ENCODE assay signal across 8 cellular contexts in the genomic region with DNA sequence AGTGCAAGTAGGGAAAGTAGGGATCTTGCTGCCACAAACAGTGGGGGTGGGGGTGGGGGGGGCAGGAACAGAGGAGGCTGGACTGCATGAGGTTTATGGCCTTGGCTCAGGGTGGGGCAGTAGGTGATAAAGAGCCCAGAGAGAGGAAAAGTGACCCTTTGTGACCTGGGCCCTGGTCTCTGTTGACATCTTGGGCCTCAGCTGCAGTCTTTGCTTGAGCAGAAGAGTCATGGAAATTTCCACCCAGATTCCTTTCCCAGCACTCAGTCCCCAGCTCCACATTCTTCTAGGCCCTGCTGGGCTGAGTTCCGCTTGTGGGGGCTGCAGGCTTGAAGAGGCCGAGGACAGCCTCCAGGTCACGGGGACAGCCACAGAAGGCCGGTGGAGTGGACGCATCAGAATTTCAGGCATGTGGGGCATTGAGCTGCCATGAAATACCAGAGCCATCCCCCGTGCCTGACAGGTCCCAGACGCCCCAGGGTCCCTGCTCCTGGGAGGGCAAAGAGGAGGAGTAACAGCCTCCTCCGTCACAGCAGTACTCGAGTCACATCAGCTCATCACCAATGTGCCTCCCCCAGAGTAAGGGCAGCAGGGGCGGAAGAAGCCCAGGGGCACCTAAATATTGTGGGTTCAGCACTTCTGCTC. TPM values are rescaled to one million over a fixed set of nuclear protein-coding genes. Genes with fewer than 3 reads are reported as not detected.
DNase-seq lines count a peak whose midpoint lies in the region; ATAC-seq, FAIRE-seq and TF ChIP-seq lines count a peak whose summit lies in the region.

No MANE protein-coding gene starts in this region.

- H3K9me3 ChIP-seq in HepG2 (ENCODE audit: low read length), result no peaks in the 10 kb centered on the region

- H3K27ac ChIP-seq in HepG2 (ENCODE audit: extremely low read length, insufficient read depth, low read length), result peak overlapping the region; percentile 88

- peak in 1 of 2 experiments; percentile 48; a peak in 2 of 4 replicates for TF ChIP-seq POLR2A in HepG2 (IDR thresholded peaks at IDR 0.05; ENCODE audit: insufficient read depth in 1 of 2, low read depth in 2 of 2, low read length in 2 of 2)

- no peaks in the 10 kb centered on the region for H3K27me3 ChIP-seq in HepG2 (ENCODE audit: control insufficient read depth in 1 of 2, insufficient read depth in 2 of 2, low read length in 2 of 2)

- no peak for TF ChIP-seq CTCF in HepG2 (CRISPR knock-in tag; IDR thresholded peaks at IDR 0.05)

- H3K4me1 ChIP-seq in HepG2 (ENCODE audit: insufficient read depth, low read length), result peaks cover 97% of the 10 kb centered on the region

- no peak for TF ChIP-seq RAD21 in HepG2 (CRISPR knock-in tag; IDR thresholded peaks at IDR 0.05)

- WGBS in HepG2 (ENCODE audit: low lambda C conversion rate), result 0% methylated on average over 3 of the region's 10 CpGs

- POLR2A ChIA-PET in HepG2 (lab: Yijun Ruan, JAX), result interaction anchor here (1.0 to 27.3 kb wide), 13 partner anchors 14 to 308 kb away, joined by 3 to 1590 read pairs (median 3); partner anchors contain the start of genes CAPN1, DPF2, MALAT1 and NEAT1

- H3K4me2 ChIP-seq in HepG2 (ENCODE audit: low read depth, low read length), result peak overlapping the region; percentile 91

- no peak overlapping the region for H2AFZ ChIP-seq in HepG2 (ENCODE audit: low read length)

- ATAC-seq in HepG2, result peak; percentile 51

- DNase-seq in HT1080 (ENCODE audit: low read depth), result peak; percentile 35
- DNase-seq in cerebellum (ENCODE audit: low spot score), result peak; percentile 80
- DNase-seq in HepG2 (ENCODE audit: low spot score), result peak; percentile 84
- peak; percentile 71 for DNase-seq in superior temporal gyrus (ENCODE audit: extremely low spot score)
- DNase-seq in cortex of kidney (lab: John Stamatoyannopoulos, UW), result no peak
- no peak for DNase-seq in central memory CD4-positive, alpha-beta T cell
- no peak for DNase-seq in HPDE6-E6E7 (ENCODE audit: extremely low spot score)
- no peak for DNase-seq in activated CD4-positive, alpha-beta T cell treated with anti-CD3 and anti-CD28 coated beads for 48 hours

- no peaks in the 10 kb centered on the region for H3K79me2 ChIP-seq in HepG2 (ENCODE audit: insufficient read depth, low read length)

- H4K20me1 ChIP-seq in HepG2 (ENCODE audit: insufficient read depth, low read length), result no peaks in the 10 kb centered on the region

- in situ Hi-C loops in HepG2 (cut with HindIII; ENCODE audit: extremely low pct_ligation_motif_present, low pct_unique_long_range_greater_than_20kb), result no loop called here

- H3K36me3 ChIP-seq in HepG2 (replicated peaks in 1 of 2; ENCODE audit: control insufficient read depth in 1 of 2, insufficient read depth in 2 of 2, low read length in 2 of 2), result no peaks in the 10 kb centered on the region

- BruUV-seq in HepG2 (replicated peaks; lab: Mats Ljungman, UMichigan), result no TSS peak

- CTCF ChIA-PET in HepG2 (lab: Yijun Ruan, JAX; ENCODE audit: low intra/inter-chr PET ratio, low total read pairs), result no interaction called here

- peak overlapping the region; percentile 89 for H3K9ac ChIP-seq in HepG2 (ENCODE audit: insufficient read depth, low read depth, low read length)

- peak overlapping the region; percentile 24 to 72 (median 56) for H3K4me3 ChIP-seq in HepG2 (replicated peaks in 1 of 3; ENCODE audit: insufficient read depth in 1 of 3, low read depth in 2 of 3, low read length in 3 of 3)

- intact Hi-C loops in HepG2 (cut with micrococcal nuclease; ENCODE audit: unreplicated experiment), result no loop called here

- TF ChIP-seq EP300 in HepG2 (IDR thresholded peaks at IDR 0.05; ENCODE audit: low read depth in 2 of 2, low read length in 2 of 2) (peak in 1 of 2 experiments; percentile 81; a peak in 2 of 4 replicates), HepG2 (CRISPR knock-in tag; IDR thresholded peaks at IDR 0.05; ENCODE audit: borderline replicate concordance) (peak; percentile 54; the same call in 1 of the 2 replicates)

- peak; percentile 81 for FAIRE-seq in HepG2 (lab: Jason Lieb, UNC)

TF ChIP-seq in HepG2, 621 proteins besides CTCF, POLR2A, EP300 and RAD21 (continues in another document):
- 0 out of 2 replicates have a peak, but pooled peaks have one; percentile 10 for TF ChIP-seq REL (CRISPR knock-in tag; conservative IDR thresholded peaks at IDR 0.05)
- peak; percentile 75; the same call in 1 of the 2 replicates for TF ChIP-seq RXRA (CRISPR knock-in tag; IDR thresholded peaks at IDR 0.05)
- no peak for TF ChIP-seq ZNF253 (CRISPR knock-in tag; IDR thresholded peaks at IDR 0.05; ENCODE audit: borderline replicate concordance)
- no peak for TF ChIP-seq ZNF883 (CRISPR knock-in tag; IDR thresholded peaks at IDR 0.05; ENCODE audit: not compliant biosample characterization)
- TF ChIP-seq TCF12 (IDR thresholded peaks at IDR 0.05), result no peak
- TF ChIP-seq TCF12 (CRISPR knock-in tag; IDR thresholded peaks at IDR 0.05), result no peak
- TF ChIP-seq SOX5 (CRISPR knock-in tag; IDR thresholded peaks at IDR 0.05; ENCODE audit: borderline replicate concordance), result peak; percentile 13; the same call in 1 of the 2 replicates
- TF ChIP-seq CBFB (CRISPR knock-in tag; IDR thresholded peaks at IDR 0.05), result peak; percentile 35; the same call in 1 of the 2 replicates
- TF ChIP-seq KLF9 (CRISPR knock-in tag; IDR thresholded peaks at IDR 0.05; ENCODE audit: low read depth), result no peak
- no peak for TF ChIP-seq RFXANK (CRISPR knock-in tag; IDR thresholded peaks at IDR 0.05)
- TF ChIP-seq ZNF816 (CRISPR knock-in tag; IDR thresholded peaks at IDR 0.05; ENCODE audit: borderline replicate concordance), result no peak
- TF ChIP-seq ZNF160 (CRISPR knock-in tag; IDR thresholded peaks at IDR 0.05), result no peak
- TF ChIP-seq RCOR2 (CRISPR knock-in tag; IDR thresholded peaks at IDR 0.05), result 0 out of 2 replicates have a peak, but pooled peaks have one; percentile 10
- TF ChIP-seq ZNF234 (CRISPR knock-in tag; conservative IDR thresholded peaks at IDR 0.05), result no peak
- no peak; the same call in 1 of the 2 replicates for TF ChIP-seq ZNF552 (CRISPR knock-in tag; IDR thresholded peaks at IDR 0.05; ENCODE audit: borderline replicate concordance)

RNA-seq across cellular contexts. Expression of gene MALAT1, which starts 9.7 kb away (rescaled TPM):
- total RNA-seq in HT1080 (2014; rRNA removed; shearing (Covaris generic)), result 433 and 571 TPM in 2 replicates
- polyA plus RNA-seq in HT1080 (2015; cell fraction: cytosol; rRNA removed), result 14.7 and 23.6 TPM in 2 replicates
- 703 and 1,083 TPM in 2 replicates for polyA plus RNA-seq in HT1080 (2015; cell fraction: nucleus; rRNA removed)
- total RNA-seq in cerebellum (17,703 TPM), HepG2 (2016; rRNA removed; fragmentation: Illumina TruSeq; extraction: Trizol) (302 and 1,237 TPM in 2 replicates)
- 281 and 317 TPM in 2 replicates for total RNA-seq in HepG2 (2016; cell fraction: cytosol; rRNA removed; fragmentation: Illumina TruSeq; extraction: Trizol; ENCODE audit: low read depth)
- 283 and 1,071 TPM in 2 replicates for total RNA-seq in HepG2 (2016; cell fraction: insoluble cytoplasmic fraction; rRNA removed; fragmentation: Illumina TruSeq; extraction: Trizol)
- total RNA-seq in HepG2 (2016; cell fraction: membrane; rRNA removed; fragmentation: Illumina TruSeq; extraction: Trizol), result 241 and 289 TPM in 2 replicates
- total RNA-seq in HepG2 (2016; cell fraction: nucleus; rRNA removed; fragmentation: Illumina TruSeq; extraction: Trizol), result 8,751 and 9,202 TPM in 2 replicates
- polyA plus RNA-seq in HepG2 (2011; rRNA removed), result 143 and 217 TPM in 2 replicates
- 13.0 and 14.3 TPM in 2 replicates for polyA plus RNA-seq in HepG2 (2011; cell fraction: cytosol; rRNA removed)
- 1,021 and 1,816 TPM in 2 replicates for polyA plus RNA-seq in HepG2 (2011; cell fraction: nucleus; rRNA removed)
- 177 and 330 TPM in 2 replicates for polyA plus RNA-seq in HepG2 (2012)
- 1.1 and 1.4 TPM in 2 replicates for polyA plus RNA-seq in HepG2 (2016; cell fraction: cytosol; fragmentation: Illumina TruSeq; extraction: Trizol; ENCODE audit: low read depth)
- 3.9 and 6.5 TPM in 2 replicates for polyA plus RNA-seq in HepG2 (2016; cell fraction: insoluble cytoplasmic fraction; fragmentation: Illumina TruSeq; extraction: Trizol; ENCODE audit: low read depth)
- polyA plus RNA-seq in HepG2 (2016; cell fraction: membrane; fragmentation: Illumina TruSeq; extraction: Trizol; ENCODE audit: low read depth), result 1.8 and 10.3 TPM in 2 replicates
- 153 and 182 TPM in 2 replicates for polyA plus RNA-seq in HepG2 (2016; cell fraction: nucleus; fragmentation: Illumina TruSeq; extraction: Trizol; ENCODE audit: insufficient read depth, low read depth)
- polyA minus RNA-seq in HepG2 (2011; rRNA and poly(A)+ RNA removed; ENCODE audit: low replicate concordance), result 900 and 8,115 TPM in 2 replicates
- 295 and 335 TPM in 2 replicates for polyA minus RNA-seq in HepG2 (2011; cell fraction: cytosol; rRNA and poly(A)+ RNA removed)
- polyA minus RNA-seq in HepG2 (2011; cell fraction: nucleus; rRNA and poly(A)+ RNA removed), result 13,373 and 18,071 TPM in 2 replicates

RNA-seq across cellular contexts. Expression of gene SCYL1, which starts 35.7 kb away (rescaled TPM):
- total RNA-seq in HT1080 (2014; rRNA removed; shearing (Covaris generic)), result 66.6 and 67.0 TPM in 2 replicates
- polyA plus RNA-seq in HT1080 (2015; cell fraction: cytosol; rRNA removed), result 50.5 and 57.6 TPM in 2 replicates
- polyA plus RNA-seq in HT1080 (2015; cell fraction: nucleus; rRNA removed), result 50.7 and 62.7 TPM in 2 replicates
- 30.7 TPM for total RNA-seq in cerebellum
- total RNA-seq in HepG2 (2016; rRNA removed; fragmentation: Illumina TruSeq; extraction: Trizol), result 61.7 and 65.9 TPM in 2 replicates
- 25.8 and 30.8 TPM in 2 replicates for total RNA-seq in HepG2 (2016; cell fraction: cytosol; rRNA removed; fragmentation: Illumina TruSeq; extraction: Trizol; ENCODE audit: low read depth)
- 61.5 and 71.8 TPM in 2 replicates for total RNA-seq in HepG2 (2016; cell fraction: insoluble cytoplasmic fraction; rRNA removed; fragmentation: Illumina TruSeq; extraction: Trizol)
- total RNA-seq in HepG2 (2016; cell fraction: membrane; rRNA removed; fragmentation: Illumina TruSeq; extraction: Trizol), result 42.4 and 48.2 TPM in 2 replicates
- total RNA-seq in HepG2 (2016; cell fraction: nucleus; rRNA removed; fragmentation: Illumina TruSeq; extraction: Trizol), result 43.2 and 44.5 TPM in 2 replicates
- polyA plus RNA-seq in HepG2 (2011; rRNA removed), result 103 and 122 TPM in 2 replicates
- polyA plus RNA-seq in HepG2 (2011; cell fraction: cytosol; rRNA removed), result 86.0 and 134 TPM in 2 replicates
- 217 and 274 TPM in 2 replicates for polyA plus RNA-seq in HepG2 (2011; cell fraction: nucleus; rRNA removed)
- polyA plus RNA-seq in HepG2 (2012), result 38.8 and 49.2 TPM in 2 replicates
- polyA plus RNA-seq in HepG2 (2016; cell fraction: cytosol; fragmentation: Illumina TruSeq; extraction: Trizol; ENCODE audit: low read depth), result 18.7 and 21.2 TPM in 2 replicates
- 66.5 and 66.9 TPM in 2 replicates for polyA plus RNA-seq in HepG2 (2016; cell fraction: insoluble cytoplasmic fraction; fragmentation: Illumina TruSeq; extraction: Trizol; ENCODE audit: low read depth)
- polyA plus RNA-seq in HepG2 (2016; cell fraction: membrane; fragmentation: Illumina TruSeq; extraction: Trizol; ENCODE audit: low read depth), result 31.2 and 33.8 TPM in 2 replicates
- polyA plus RNA-seq in HepG2 (2016; cell fraction: nucleus; fragmentation: Illumina TruSeq; extraction: Trizol; ENCODE audit: insufficient read depth, low read depth), result 90.8 and 91.5 TPM in 2 replicates
- polyA minus RNA-seq in HepG2 (2011; rRNA and poly(A)+ RNA removed; ENCODE audit: low replicate concordance), result 110 and 139 TPM in 2 replicates
- polyA minus RNA-seq in HepG2 (2011; cell fraction: cytosol; rRNA and poly(A)+ RNA removed), result 43.9 and 59.3 TPM in 2 replicates
- 34.2 and 36.4 TPM in 2 replicates for polyA minus RNA-seq in HepG2 (2011; cell fraction: nucleus; rRNA and poly(A)+ RNA removed)

Comparison
In these comparisons a context has a peak if more than half of its experiments do, and no peak if none do; other contexts are left out.
1. DNase-seq: peak in HT1080 (single experiment), cerebellum (single experiment), HepG2 (single experiment) and superior temporal gyrus (single experiment); none in cortex of kidney (single experiment), central memory CD4-positive, alpha-beta T cell (single experiment), HPDE6-E6E7 (single experiment) and activated CD4-positive, alpha-beta T cell treated with anti-CD3 and anti-CD28 coated beads for 48 hours (single experiment).